29 cellular contexts compared by ENCODE assay signal in the genomic region with DNA sequence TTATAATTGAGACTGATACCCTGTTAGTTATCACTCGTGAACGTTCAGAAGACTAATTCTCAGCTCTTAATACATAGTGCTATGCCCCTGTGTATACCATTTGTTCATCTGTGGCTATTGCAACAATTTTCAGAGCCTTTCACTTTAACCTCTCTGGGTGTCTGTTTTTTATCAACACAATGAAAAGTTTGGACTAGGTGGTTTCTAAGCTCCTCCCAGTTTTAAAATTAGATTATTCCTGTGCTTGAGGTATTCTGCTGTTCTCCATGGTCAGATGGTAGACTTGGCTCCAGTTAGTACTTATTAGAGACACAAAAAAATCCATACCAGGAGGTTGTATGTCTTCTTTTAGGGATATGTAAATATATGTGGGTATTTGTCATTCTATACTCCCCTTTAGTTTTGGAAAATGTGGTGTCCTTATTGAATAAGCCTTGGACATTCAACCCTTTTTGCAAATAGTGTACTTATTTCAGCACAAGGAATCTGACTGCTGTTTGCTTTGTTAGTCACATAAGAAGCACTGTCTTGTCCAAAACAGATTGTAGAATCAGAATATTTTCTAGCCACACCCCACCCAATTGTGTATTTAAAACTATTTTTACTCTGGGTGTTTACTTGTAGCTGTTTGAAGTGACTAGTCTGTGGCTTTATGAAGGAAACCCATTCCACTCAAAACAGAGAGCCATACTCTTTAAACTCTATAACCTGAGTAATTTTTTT. TPM values are rescaled to one million over a fixed set of nuclear protein-coding genes. Genes with fewer than 3 reads are reported as not detected.
DNase-seq lines count a peak whose midpoint lies in the region; ATAC-seq, FAIRE-seq and TF ChIP-seq lines count a peak whose summit lies in the region.
"Had no signal": no experiment of that assay in that cellular context is flagged by ENCODE, and none has a peak within 500 bp of the region (broad histone marks: within the 10 kb centered on the region; RNA-seq: fewer than 3 reads in every experiment).

No MANE protein-coding gene starts in this region.

- H3K9me3 ChIP-seq in astrocyte (ENCODE audit: insufficient read depth, low read depth, low read length) (no peaks in the 10 kb centered on the region), left ventricle myocardium inferior (replicated peaks) (no peaks in the 10 kb centered on the region), thyroid gland (no peaks in the 10 kb centered on the region)
- H3K9me3 ChIP-seq: esophagus squamous epithelium had no signal

- no peak for ATAC-seq in HG03159 (IDR thresholded peaks at IDR 0.05; ENCODE audit: unreplicated experiment)
- ATAC-seq: activated CD8-positive, alpha-beta T cell treated with anti-CD3 and anti-CD28 coated beads, Interleukin-2, amount 10 ng/mL, durations not matched to agents 7 days and 5 days; activated naive CD8-positive, alpha-beta T cell treated with anti-CD3 and anti-CD28 coated beads, Interleukin-2, amount 50 U/mL, for 24 hours; effector memory CD8-positive, alpha-beta T cell had no signal

- H3K4me1 ChIP-seq in astrocyte (ENCODE audit: insufficient read depth, low read length) = no peaks in the 10 kb centered on the region
- peaks cover 19% of the 10 kb centered on the region for H3K4me1 ChIP-seq in left ventricle myocardium inferior
- H3K4me1 ChIP-seq in thyroid gland = peaks cover 0 to 9% of the 10 kb centered on the region in 2 donors
- H3K4me1 ChIP-seq: esophagus squamous epithelium had no signal

- H3K27ac Mint-ChIP-seq in astrocyte (ENCODE audit: unreplicated experiment) = no peak overlapping the region
- H3K27ac Mint-ChIP-seq: activated CD8-positive, alpha-beta T cell treated with anti-CD3 and anti-CD28 coated beads, Interleukin-2, amount 10 ng/mL, durations not matched to agents 7 days and 5 days; activated naive CD8-positive, alpha-beta T cell treated with anti-CD3 and anti-CD28 coated beads, Interleukin-2, amount 50 U/mL, for 24 hours; CD4-positive, CD25-positive, alpha-beta regulatory T cell; effector memory CD8-positive, alpha-beta T cell; H9; memory B cell; T-helper 1 cell treated with Interleukin-12 subunit alpha and Interleukin-12 subunit beta and Interleukin-4 antibody, amounts not matched to agents 30 μg/mL and 1 μg/mL, for 36 hours had no signal

- no peaks in the 10 kb centered on the region for H3K9me3 Mint-ChIP-seq in astrocyte (ENCODE audit: unreplicated experiment)
- H3K9me3 Mint-ChIP-seq: activated naive CD8-positive, alpha-beta T cell treated with anti-CD3 and anti-CD28 coated beads, Interleukin-2, amount 50 U/mL, for 24 hours; CD4-positive, CD25-positive, alpha-beta regulatory T cell; effector memory CD8-positive, alpha-beta T cell; H9; T-helper 1 cell treated with Interleukin-12 subunit alpha and Interleukin-12 subunit beta and Interleukin-4 antibody, amounts not matched to agents 30 μg/mL and 1 μg/mL, for 36 hours had no signal

- no peaks in the 10 kb centered on the region for H3K27me3 ChIP-seq in astrocyte (ENCODE audit: insufficient read depth, low read length)
- no peaks in the 10 kb centered on the region for H3K27me3 ChIP-seq in left ventricle myocardium inferior (ENCODE audit: low read depth)
- no peaks in the 10 kb centered on the region for H3K27me3 ChIP-seq in thyroid gland
- H3K27me3 ChIP-seq: esophagus squamous epithelium had no signal

- 89 to 93% methylated on average over 2 of the region's 2 CpGs for WGBS in thyroid gland, 2 donors

- no peak overlapping the region for H3K4me3 Mint-ChIP-seq in astrocyte (ENCODE audit: unreplicated experiment)
- H3K4me3 Mint-ChIP-seq: activated CD8-positive, alpha-beta T cell treated with anti-CD3 and anti-CD28 coated beads, Interleukin-2, amount 10 ng/mL, durations not matched to agents 7 days and 5 days; activated naive CD8-positive, alpha-beta T cell treated with anti-CD3 and anti-CD28 coated beads, Interleukin-2, amount 50 U/mL, for 24 hours; effector memory CD8-positive, alpha-beta T cell; H9; memory B cell; T-helper 1 cell treated with Interleukin-12 subunit alpha and Interleukin-12 subunit beta and Interleukin-4 antibody, amounts not matched to agents 30 μg/mL and 1 μg/mL, for 36 hours had no signal

- peak; percentile 28 for DNase-seq in AG08395 (ENCODE audit: low spot score)
- DNase-seq in GM12891 (ENCODE audit: insufficient read length, low spot score) = no peak
- DNase-seq in astrocyte (ENCODE audit: low read depth) = peak; percentile 14
- no peak for DNase-seq in left ventricle myocardium inferior
- DNase-seq in thyroid gland = no peak
- no peak for DNase-seq in NCI-H1417 treated with DMSO at 0.1 percent for 48 hours (lab: John Stamatoyannopoulos, UW)
- DNase-seq: activated CD8-positive, alpha-beta T cell treated with anti-CD3 and anti-CD28 coated beads, Interleukin-2, amount 10 ng/mL, durations not matched to agents 7 days and 5 days; activated effector memory CD4-positive, alpha-beta T cell treated with anti-CD3 and anti-CD28 coated beads, Interleukin-2, amount 50 U/mL, for 16 hours; activated naive CD8-positive, alpha-beta T cell treated with anti-CD3 and anti-CD28 coated beads, Interleukin-2, amount 50 U/mL, for 24 hours; activated T-cell treated with anti-CD3 and anti-CD28 coated beads for 4 hours; CD4-positive, CD25-positive, alpha-beta regulatory T cell; effector memory CD8-positive, alpha-beta T cell; EL; esophagus squamous epithelium; H9; NCI-H1092; NCI-H2029 treated with DMSO at 0.1 percent for 48 hours; NCI-H446; occipital lobe; substantia nigra had no signal

- no peak for TF ChIP-seq CTCF in astrocyte (IDR thresholded peaks at IDR 0.05; ENCODE audit: insufficient read depth, low read depth, low read length)
- no peak for TF ChIP-seq CTCF in left ventricle myocardium inferior (IDR thresholded peaks at IDR 0.05; ENCODE audit: borderline replicate concordance)
- TF ChIP-seq CTCF in thyroid gland (IDR thresholded peaks at IDR 0.05) = no peak

- H3K27me3 Mint-ChIP-seq in astrocyte (ENCODE audit: low read depth, unreplicated experiment) = no peaks in the 10 kb centered on the region
- H3K27me3 Mint-ChIP-seq: activated naive CD8-positive, alpha-beta T cell treated with anti-CD3 and anti-CD28 coated beads, Interleukin-2, amount 50 U/mL, for 24 hours; CD4-positive, CD25-positive, alpha-beta regulatory T cell; effector memory CD8-positive, alpha-beta T cell; memory B cell had no signal

- intact Hi-C loops in left ventricle myocardium inferior (cut with micrococcal nuclease) (no loop called here), thyroid gland (cut with DNase I) (no loop called here)

- FAIRE-seq in GM12891 (lab: Jason Lieb, UNC) = peak; percentile 20
- peak; percentile 56 for FAIRE-seq in astrocyte (lab: Jason Lieb, UNC)
- FAIRE-seq: colon, D721Med, GM19239 had no signal

- H3K79me2 ChIP-seq in astrocyte (ENCODE audit: insufficient read depth, low read length) = no peaks in the 10 kb centered on the region

- H3K36me3 Mint-ChIP-seq in astrocyte (ENCODE audit: low read depth, unreplicated experiment) = peaks cover 4% of the 10 kb centered on the region

- H3K36me3 ChIP-seq in astrocyte (ENCODE audit: insufficient read depth, low read length) = no peaks in the 10 kb centered on the region
- H3K36me3 ChIP-seq in left ventricle myocardium inferior = no peaks in the 10 kb centered on the region
- no peaks in the 10 kb centered on the region for H3K36me3 ChIP-seq in thyroid gland

- no peak overlapping the region for H3K4me2 ChIP-seq in astrocyte (ENCODE audit: low read length)
- H3K4me2 ChIP-seq: smooth muscle cell had no signal

- peaks cover 9% of the 10 kb centered on the region for H3K4me1 Mint-ChIP-seq in astrocyte (ENCODE audit: low read depth, unreplicated experiment)
- H3K4me1 Mint-ChIP-seq: activated naive CD8-positive, alpha-beta T cell treated with anti-CD3 and anti-CD28 coated beads, Interleukin-2, amount 50 U/mL, for 24 hours; memory B cell had no signal

- no peak overlapping the region for H3K27ac ChIP-seq in astrocyte (ENCODE audit: low read depth, low read length)
- peak overlapping the region; percentile 54 for H3K27ac ChIP-seq in left ventricle myocardium inferior (replicated peaks)
- no peak overlapping the region for H3K27ac ChIP-seq in thyroid gland
- H3K27ac ChIP-seq: esophagus squamous epithelium had no signal

- no peak overlapping the region for H2AFZ ChIP-seq in astrocyte (ENCODE audit: low read depth, low read length)

- no peaks in the 10 kb centered on the region for H4K20me1 ChIP-seq in astrocyte (ENCODE audit: insufficient read depth, low read length)

- H3K4me3 ChIP-seq in astrocyte (ENCODE audit: insufficient read depth, low read depth, low read length) = no peak overlapping the region
- no peak overlapping the region for H3K4me3 ChIP-seq in left ventricle myocardium inferior
- H3K4me3 ChIP-seq in thyroid gland (replicated peaks in 1 of 3) = no peak overlapping the region
- H3K4me3 ChIP-seq: esophagus squamous epithelium, smooth muscle cell had no signal

- no peak overlapping the region for H3K9ac ChIP-seq in astrocyte (ENCODE audit: low read length)

- no peak for TF ChIP-seq POLR2A in GM12891 (IDR thresholded peaks at IDR 0.05; ENCODE audit: low read depth, low read length)
- TF ChIP-seq POLR2A in thyroid gland (IDR thresholded peaks at IDR 0.05) = no peak

TF ChIP-seq in GM12891, 5 proteins besides CTCF, POLR2A, EP300 and RAD21:
- TF ChIP-seq TAF1 (IDR thresholded peaks at IDR 0.05; ENCODE audit: low read depth, low read length) = no peak
- no peak for TF ChIP-seq POLR2AphosphoS5 (IDR thresholded peaks at IDR 0.05; ENCODE audit: low read depth, low read length)
- TF ChIP-seq PAX5 (IDR thresholded peaks at IDR 0.05; ENCODE audit: insufficient read depth, low read length, severe bottlenecking) = no peak
- TF ChIP-seq POU2F2 (IDR thresholded peaks at IDR 0.05; ENCODE audit: low read depth, low read length) = no peak
- no peak for TF ChIP-seq SPI1 (IDR thresholded peaks at IDR 0.05; ENCODE audit: low read depth, low read length)

RNA-seq across cellular contexts. Expression of a gene that starts 2.0 kb away (rescaled TPM):
- polyA plus RNA-seq in GM12891 (2012; ENCODE audit: low read depth, missing spikeins) = 0.15 TPM
- total RNA-seq in astrocyte = 0.17 TPM in 1 of 2 replicates, not detected in the other
- 0.05 TPM for total RNA-seq in left ventricle myocardium inferior
- under 1 TPM in 1 of 4 donors, not detected in 3; 0.78 TPM for total RNA-seq in thyroid gland
- total RNA-seq: activated CD8-positive, alpha-beta T cell treated with anti-CD3 and anti-CD28 coated beads, Interleukin-2, amount 10 ng/mL, durations not matched to agents 7 days and 5 days; CD4-positive, CD25-positive, alpha-beta regulatory T cell; esophagus squamous epithelium; H9; occipital lobe; pulmonary artery endothelial cell had no signal
- polyA plus RNA-seq: CD4-positive, CD25-positive, alpha-beta regulatory T cell; smooth muscle cell; urinary bladder had no signal

RNA-seq across cellular contexts. Expression of a gene that starts 27.3 kb away (rescaled TPM):
- 68.8 TPM for polyA plus RNA-seq in GM12891 (2012; ENCODE audit: low read depth, missing spikeins)
- total RNA-seq in astrocyte (26.7 and 29.7 TPM in 2 replicates), left ventricle myocardium inferior (64.3 TPM), thyroid gland (10 to 100 TPM; 17.5 to 35.7 (median 22.1) TPM)

Comparison
In these comparisons a context has a peak if more than half of its experiments do, and no peak if none do; other contexts are left out.
1. DNase-seq: peak in AG08395 (single experiment) and astrocyte (single experiment); none in GM12891 (single experiment), left ventricle myocardium inferior (single experiment), thyroid gland (0 of 2) and NCI-H1417 treated with DMSO at 0.1 percent for 48 hours (single experiment).